23 cellular contexts compared by ENCODE assay signal in the genomic region with DNA sequence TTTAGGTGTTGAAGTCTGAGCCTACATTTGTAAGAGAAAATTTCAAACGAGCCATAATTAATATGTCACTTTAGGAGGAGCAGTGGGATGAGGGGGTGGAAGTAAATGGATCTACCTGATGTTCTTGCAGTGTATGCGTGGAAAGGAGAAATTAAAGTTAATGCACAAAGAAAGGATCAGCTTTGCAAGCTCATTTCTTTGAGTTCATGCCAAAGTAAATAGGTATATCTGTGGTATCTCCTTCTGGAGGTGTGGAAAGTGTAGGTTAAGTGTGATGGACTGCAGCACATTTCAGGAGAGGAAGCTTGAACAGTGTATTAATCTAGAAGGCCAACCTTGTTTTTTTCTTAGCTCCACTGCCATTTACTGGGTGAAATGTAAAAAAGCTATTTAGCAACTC.
"Had no signal": no experiment of that assay in that cellular context is flagged by ENCODE, and none has a peak within 500 bp of the region (broad histone marks: within the 10 kb centered on the region; RNA-seq: fewer than 3 reads in every experiment).

No MANE protein-coding gene starts in this region.

- H3K27ac ChIP-seq: neutrophil, pancreas, prostate gland, right lobe of liver, sigmoid colon, stomach, thoracic aorta, thyroid gland, tibial nerve, upper lobe of left lung, vagina had no signal

- H3K27me3 ChIP-seq: neutrophil, pancreas, right lobe of liver, sigmoid colon, stomach, thyroid gland, tibial nerve, upper lobe of left lung, vagina had no signal

- H3K4me3 ChIP-seq: pancreas, prostate gland, right lobe of liver, sigmoid colon, stomach, thoracic aorta, thyroid gland, tibial nerve, upper lobe of left lung, vagina had no signal

- H3K9me3 ChIP-seq: neutrophil, pancreas, prostate gland, right lobe of liver, sigmoid colon, stomach, thoracic aorta, thyroid gland, tibial nerve, upper lobe of left lung, vagina had no signal

- ATAC-seq: natural killer cell treated with Interleukin-12 subunit alpha and Interleukin-12 subunit beta and Interleukin-15 and Interleukin-18, amount 100 ng/mL, for 72 hours; pancreas; right cardiac atrium; right lobe of liver; stimulated activated effector memory CD8-positive, alpha-beta T cell treated with anti-CD3 and anti-CD28 coated beads, Interleukin-12 subunit alpha, Interleukin-12 subunit beta, amount 100 ng/mL, for 72 hours; stimulated activated naive B cell treated with anti-CD40 and anti-IgM and Interleukin-4, amounts not matched to agents 10 μg/mL and 1 μg/mL and 100 μg/mL, for 72 hours had no signal

- H3K4me1 ChIP-seq: pancreas, prostate gland, right lobe of liver, sigmoid colon, stomach, thyroid gland, upper lobe of left lung, vagina had no signal

- H3K36me3 ChIP-seq: neutrophil, pancreas, prostate gland, right lobe of liver, sigmoid colon, stomach, thoracic aorta, thyroid gland, tibial nerve, upper lobe of left lung, vagina had no signal

- DNase-seq: nephron progenitor cell; pancreas; right cardiac atrium; right lobe of liver; sigmoid colon; small intestine; stimulated activated CD4-positive, alpha-beta T cell treated with anti-CD3 and anti-CD28 coated beads, Interleukin-15, amount 100 ng/mL, for 24 hours; stimulated activated CD4-positive, alpha-beta T cell treated with anti-CD3 and anti-CD28 coated beads, Interleukin-2, amount 100 ng/mL, for 24 hours; stimulated activated CD4-positive, alpha-beta T cell treated with anti-CD3 and anti-CD28 coated beads, Interleukin-2, amount 100 ng/mL, for 48 hours; stimulated activated CD4-positive, alpha-beta T cell treated with anti-CD3 and anti-CD28 coated beads, Interleukin-4, amount 100 ng/mL, for 24 hours; stimulated activated naive B cell treated with anti-CD40 and anti-IgM and Interleukin-4, amounts not matched to agents 10 μg/mL and 1 μg/mL and 100 μg/mL, for 72 hours; stimulated activated naive CD4-positive, alpha-beta T cell treated with Interleukin-2 at 50 U/mL for 16 hours; stomach; thyroid gland; trophoblast cell; upper lobe of left lung had no signal
